ENCODE assay signal across 9 cellular contexts in genomic region chr12:124940143-124940392, GRCh38. TPM values are rescaled to one million over a fixed set of nuclear protein-coding genes. Genes with fewer than 3 reads are reported as not detected.
DNase-seq lines count a peak whose midpoint lies in the region; ATAC-seq and TF ChIP-seq lines count a peak whose summit lies in the region.
"Had no signal": no experiment of that assay in that cellular context is flagged by ENCODE, and none has a peak within 500 bp of the region (broad histone marks: within the 10 kb centered on the region; RNA-seq: fewer than 3 reads in every experiment).

No MANE protein-coding gene starts in this region.

- H3K27me3 ChIP-seq in OCI-LY1 (ENCODE audit: insufficient read depth, low read length): no peaks in the 10 kb centered on the region
- no peaks in the 10 kb centered on the region for H3K27me3 ChIP-seq in stomach

- H3K4me2 ChIP-seq in OCI-LY1 (ENCODE audit: low read length): peak overlapping the region; percentile 84

- H2AFZ ChIP-seq in OCI-LY1 (ENCODE audit: low read length): no peak overlapping the region

- H3K9ac ChIP-seq in OCI-LY1 (ENCODE audit: low read length): peak overlapping the region; percentile 70

- 1 to 3% (median 1%) methylated on average over 8 of the region's 8 CpGs for WGBS in stomach, 5 donors

- ATAC-seq in GM21360 (IDR thresholded peaks at IDR 0.05; ENCODE audit: unreplicated experiment): peak; percentile 5
- ATAC-seq in GM21381 (IDR thresholded peaks at IDR 0.05; ENCODE audit: unreplicated experiment): no peak

- H3F3A ChIP-seq in OCI-LY1 (ENCODE audit: insufficient read depth, low read length): 0 out of 2 replicates have a peak, but pooled peaks cover 4% of the 10 kb centered on the region

- no peak for TF ChIP-seq EP300 in stomach (IDR thresholded peaks at IDR 0.05)

- no peak for TF ChIP-seq CTCF in OCI-LY1 (IDR thresholded peaks at IDR 0.05; ENCODE audit: low read length)
- no peak for TF ChIP-seq CTCF in fibroblast of pulmonary artery (IDR thresholded peaks at IDR 0.05; ENCODE audit: low read length, missing control alignments)
- TF ChIP-seq CTCF in stomach (IDR thresholded peaks at IDR 0.05): no peak

- intact Hi-C loops in stomach (cut with DNase I; ENCODE audit: low total_unique reads): no loop called here

- no peaks in the 10 kb centered on the region for H3K9me3 ChIP-seq in OCI-LY1 (ENCODE audit: low read length)
- no peaks in the 10 kb centered on the region for H3K9me3 ChIP-seq in stomach

- no peaks in the 10 kb centered on the region for H3K9me2 ChIP-seq in OCI-LY1 (ENCODE audit: low read depth, low read length)

- H3K4me3 ChIP-seq in OCI-LY1 (ENCODE audit: low read depth, low read length, poor library complexity, severe bottlenecking) (peak overlapping the region; percentile 64), fibroblast of pulmonary artery (replicated peaks; ENCODE audit: low read depth, low read length) (peak overlapping the region; percentile 59), stomach (peak overlapping the region; percentile 41 to 53 (median 48))

- no peak for TF ChIP-seq POLR2A in stomach (IDR thresholded peaks at IDR 0.05)

- H3K4me1 ChIP-seq in OCI-LY1 (ENCODE audit: insufficient read depth, low read length, severe bottlenecking) (peaks cover 36% of the 10 kb centered on the region), stomach (peaks cover 17 to 39% (median 31%) of the 10 kb centered on the region in 4 donors)

- no peak for DNase-seq in fibroblast of pulmonary artery (ENCODE audit: low read depth)
- no peak for DNase-seq in stomach
- DNase-seq in DMS53 (lab: John Stamatoyannopoulos, UW): no peak
- DNase-seq in cerebellum (ENCODE audit: low spot score): no peak
- DNase-seq in KG1 (lab: John Stamatoyannopoulos, UW): no peak
- DNase-seq: NCI-H187 had no signal

- H4K20me1 ChIP-seq in OCI-LY1 (ENCODE audit: insufficient read depth, low read length): no peaks in the 10 kb centered on the region

- H3K36me3 ChIP-seq in OCI-LY1 (ENCODE audit: insufficient read depth, low read length) (no peaks in the 10 kb centered on the region), stomach (peaks cover 0 to 14% (median 8%) of the 10 kb centered on the region in 4 donors)

- H3K27ac ChIP-seq in OCI-LY1 (ENCODE audit: low read depth, low read length, poor library complexity, severe bottlenecking) (peak overlapping the region; percentile 93), stomach (peak overlapping the region; percentile 84 to 94 (median 89))

- H3K79me2 ChIP-seq in OCI-LY1 (ENCODE audit: insufficient read depth, low read length): no peaks in the 10 kb centered on the region

RNA-seq across cellular contexts. Expression of gene UBC, which starts 25.6 kb away (rescaled TPM):
- 1,000 to 10,000 TPM in 3 of 5 donors, 100 to 1,000 TPM in 2; 409 to 1,431 (median 1,065) TPM for total RNA-seq in stomach
- polyA plus RNA-seq in stomach: 1,000 to 10,000 TPM in 1 of 3 donors, 100 to 1,000 TPM in 2; 875 to 1,080 (median 957) TPM
- 507 TPM for total RNA-seq in cerebellum

RNA-seq across cellular contexts. Expression of gene DHX37, which starts 48.9 kb away (rescaled TPM):
- total RNA-seq in stomach: 10 to 100 TPM in 3 of 5 donors, 1 to 10 TPM in 2; 1.8 to 22.0 (median 17.4) TPM
- 10 to 100 TPM in 1 of 3 donors, 1 to 10 TPM in 2; 6.6 to 10.5 (median 8.3) TPM for polyA plus RNA-seq in stomach
- total RNA-seq in cerebellum: 8.6 TPM

RNA-seq across cellular contexts. Expression of gene BRI3BP, which starts 53.4 kb away (rescaled TPM):
- total RNA-seq in stomach (10 to 100 TPM in 3 of 5 donors, 1 to 10 TPM in 2; 1.2 to 24.3 (median 19.4) TPM), cerebellum (11.6 TPM)
- 1 to 10 TPM; 1.7 to 5.2 (median 3.1) TPM for polyA plus RNA-seq in stomach
